In the genomic region with DNA sequence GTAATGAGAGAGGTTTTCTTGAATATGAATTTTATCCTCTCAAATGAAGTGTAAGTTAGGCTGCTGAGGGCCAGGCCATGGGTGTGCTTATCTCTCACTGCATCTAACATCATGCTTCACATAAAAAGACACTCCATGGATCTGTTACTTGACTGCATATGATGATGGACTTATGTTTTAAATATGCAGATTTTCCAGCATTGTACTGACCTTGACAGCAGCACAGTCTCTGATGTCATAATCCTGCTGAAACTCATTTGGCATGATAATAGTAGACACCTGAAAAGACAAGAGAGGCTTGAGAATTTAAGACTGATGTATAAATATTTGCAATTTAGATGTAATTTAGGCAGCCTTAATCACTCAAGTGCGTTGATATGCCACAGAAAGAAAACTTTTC, we compare ENCODE assay signal across 20 cellular contexts. TPM values are rescaled to one million over a fixed set of nuclear protein-coding genes. Genes with fewer than 3 reads are reported as not detected.
A peak's percentile ranks its signal among the peaks of the same experiment; 100 is the strongest.
DNase-seq lines count a peak whose midpoint lies in the region; ATAC-seq and TF ChIP-seq lines count a peak whose summit lies in the region.
"Had no signal": no experiment of that assay in that cellular context is flagged by ENCODE, and none has a peak within 500 bp of the region (broad histone marks: within the 10 kb centered on the region; RNA-seq: fewer than 3 reads in every experiment).

No MANE protein-coding gene starts in this region.

- H3K9ac ChIP-seq in colonic mucosa (ENCODE audit: low read depth in 2 of 2, low read length in 2 of 2), result no peak overlapping the region
- H3K9ac ChIP-seq: BLaER1 had no signal

- H3K4me1 Mint-ChIP-seq in CD14-positive monocyte, result peaks cover 38% of the 10 kb centered on the region
- H3K4me1 Mint-ChIP-seq in stimulated activated naive B cell treated with anti-CD40 and anti-IgM and Interleukin-4, amounts not matched to agents 10 μg/mL and 1 μg/mL and 100 μg/mL, for 72 hours, result peaks cover 13 to 44% of the 10 kb centered on the region in 2 donors

- no peaks in the 10 kb centered on the region for H3K27me3 ChIP-seq in HAP-1 (ENCODE audit: low read depth)
- H3K27me3 ChIP-seq in neutrophil, result no peaks in the 10 kb centered on the region
- no peaks in the 10 kb centered on the region for H3K27me3 ChIP-seq in colonic mucosa
- H3K27me3 ChIP-seq: BE2C, BLaER1 had no signal

- H3K4me1 ChIP-seq in HAP-1 (peaks cover 20% of the 10 kb centered on the region), neutrophil (ENCODE audit: control insufficient read depth in 1 of 2, insufficient read depth in 1 of 2, low read depth in 1 of 2, low read length in 1 of 2) (peaks cover 43 to 56% of the 10 kb centered on the region in 2 experiments), colonic mucosa (no peaks in the 10 kb centered on the region)
- H3K4me1 ChIP-seq: BE2C, BLaER1, Caco-2 had no signal

- H3K9me3 ChIP-seq in HAP-1 (no peaks in the 10 kb centered on the region), neutrophil (no peaks in the 10 kb centered on the region), colonic mucosa (no peaks in the 10 kb centered on the region)
- H3K9me3 ChIP-seq: BE2C, Caco-2 had no signal

- in situ Hi-C loops in HAP-1 (cut with MboI; ENCODE audit: low sequenced_read_pairs), result no loop called here

- H3K36me3 ChIP-seq in HAP-1 (replicated peaks), result no peaks in the 10 kb centered on the region
- H3K36me3 ChIP-seq in neutrophil, result peaks cover under 1% of the 10 kb centered on the region
- no peaks in the 10 kb centered on the region for H3K36me3 ChIP-seq in colonic mucosa
- H3K36me3 ChIP-seq: BE2C had no signal

- H3K36me3 Mint-ChIP-seq in CD14-positive monocyte, result peaks cover 38 to 46% of the 10 kb centered on the region in 2 donors
- H3K36me3 Mint-ChIP-seq in stimulated activated naive B cell treated with anti-CD40 and anti-IgM and Interleukin-4, amounts not matched to agents 10 μg/mL and 1 μg/mL and 100 μg/mL, for 72 hours, result peaks cover 53 to 78% of the 10 kb centered on the region in 2 donors

- H3K9me3 Mint-ChIP-seq in CD14-positive monocyte, result peaks cover 0 to 7% (median 3%) of the 10 kb centered on the region in 7 donors
- no peaks in the 10 kb centered on the region for H3K9me3 Mint-ChIP-seq in stimulated activated naive B cell treated with anti-CD40 and anti-IgM and Interleukin-4, amounts not matched to agents 10 μg/mL and 1 μg/mL and 100 μg/mL, for 72 hours
- H3K9me3 Mint-ChIP-seq: CD4-positive, alpha-beta T cell; CD8-positive, alpha-beta T cell had no signal

- intact Hi-C loops in CD14-positive monocyte (cut with micrococcal nuclease) (no loop called here), colonic mucosa (cut with DNase I) (no loop called here)

- DNase-seq in CD14-positive monocyte (ENCODE audit: low spot score) (no peak), HAP-1 (ENCODE audit: low spot score in 2 of 2) (peak; percentile 43 to 95), colonic mucosa (no peak)
- no peak for DNase-seq in stimulated activated naive B cell treated with anti-CD40 and anti-IgM and Interleukin-4, amounts not matched to agents 10 μg/mL and 1 μg/mL and 100 μg/mL, for 72 hours
- DNase-seq: 8988T; ACHN; BE2C; C1 segment of cervical spinal cord; Caco-2; Calu3; CD4-positive, alpha-beta T cell; CD8-positive, alpha-beta T cell; DMS79 treated with DMSO at 0.1 percent for 48 hours; GF-D8 had no signal

- no peak for ATAC-seq in stimulated activated naive B cell treated with anti-CD40 and anti-IgM and Interleukin-4, amounts not matched to agents 10 μg/mL and 1 μg/mL and 100 μg/mL, for 72 hours (replicated peaks)
- ATAC-seq in GM18520 (IDR thresholded peaks at IDR 0.05; ENCODE audit: unreplicated experiment) (no peak), GM21717 (IDR thresholded peaks at IDR 0.05; ENCODE audit: unreplicated experiment) (no peak)
- ATAC-seq: CD8-positive, alpha-beta T cell had no signal

- TF ChIP-seq CTCF in CD14-positive monocyte (IDR thresholded peaks at IDR 0.05) (no peak), neutrophil (IDR thresholded peaks at IDR 0.05) (no peak), colonic mucosa (IDR thresholded peaks at IDR 0.05) (no peak)

- H3K4me3 ChIP-seq in HAP-1 (no peak overlapping the region), neutrophil (ENCODE audit: low read depth in 1 of 2, low read length in 1 of 2) (peak overlapping the region in 1 of 2 experiments; percentile 31), colonic mucosa (no peak overlapping the region)
- H3K4me3 ChIP-seq: BLaER1 had no signal

- H3K27ac ChIP-seq in neutrophil (peak overlapping the region; percentile 89), colonic mucosa (no peak overlapping the region)
- H3K27ac ChIP-seq: BLaER1 had no signal

- H3K4me3 Mint-ChIP-seq in CD14-positive monocyte, result no peak overlapping the region
- no peak overlapping the region for H3K4me3 Mint-ChIP-seq in stimulated activated naive B cell treated with anti-CD40 and anti-IgM and Interleukin-4, amounts not matched to agents 10 μg/mL and 1 μg/mL and 100 μg/mL, for 72 hours
- H3K4me3 Mint-ChIP-seq: CD4-positive, alpha-beta T cell; CD8-positive, alpha-beta T cell had no signal

- peak overlapping the region in 6 of 7 donors; percentile 15 to 89 (median 80) for H3K27ac Mint-ChIP-seq in CD14-positive monocyte
- peak overlapping the region; percentile 32 for H3K27ac Mint-ChIP-seq in stimulated activated naive B cell treated with anti-CD40 and anti-IgM and Interleukin-4, amounts not matched to agents 10 μg/mL and 1 μg/mL and 100 μg/mL, for 72 hours
- H3K27ac Mint-ChIP-seq: CD4-positive, alpha-beta T cell; CD8-positive, alpha-beta T cell had no signal

- H3K27me3 Mint-ChIP-seq in CD14-positive monocyte (ENCODE audit: low read depth in 3 of 3), result no peaks in the 10 kb centered on the region
- H3K27me3 Mint-ChIP-seq in stimulated activated naive B cell treated with anti-CD40 and anti-IgM and Interleukin-4, amounts not matched to agents 10 μg/mL and 1 μg/mL and 100 μg/mL, for 72 hours, result no peaks in the 10 kb centered on the region
- H3K27me3 Mint-ChIP-seq: CD4-positive, alpha-beta T cell had no signal

RNA-seq across cellular contexts. Expression of a gene that starts 43.9 kb away (rescaled TPM):
- polyA plus RNA-seq in CD14-positive monocyte, result 10 to 100 TPM in 1 of 2 donors, 1 to 10 TPM in 1; 8.2 to 15.4 TPM
- 10 to 100 TPM; 27.6 to 35.5 TPM for total RNA-seq in colonic mucosa
- total RNA-seq: A673 had no signal
- polyA plus RNA-seq: AG04450 had no signal

Comparison
In these comparisons a context has a peak if more than half of its experiments do, and no peak if none do; other contexts are left out.
1. DNase-seq: peak in HAP-1 (2 of 2); none in CD14-positive monocyte (single experiment), stimulated activated naive B cell treated with anti-CD40 and anti-IgM and Interleukin-4, amounts not matched to agents 10 μg/mL and 1 μg/mL and 100 μg/mL, for 72 hours (single experiment) and colonic mucosa (single experiment).